Comparison of ENCODE assay signal across 9 cellular contexts in the genomic region with DNA sequence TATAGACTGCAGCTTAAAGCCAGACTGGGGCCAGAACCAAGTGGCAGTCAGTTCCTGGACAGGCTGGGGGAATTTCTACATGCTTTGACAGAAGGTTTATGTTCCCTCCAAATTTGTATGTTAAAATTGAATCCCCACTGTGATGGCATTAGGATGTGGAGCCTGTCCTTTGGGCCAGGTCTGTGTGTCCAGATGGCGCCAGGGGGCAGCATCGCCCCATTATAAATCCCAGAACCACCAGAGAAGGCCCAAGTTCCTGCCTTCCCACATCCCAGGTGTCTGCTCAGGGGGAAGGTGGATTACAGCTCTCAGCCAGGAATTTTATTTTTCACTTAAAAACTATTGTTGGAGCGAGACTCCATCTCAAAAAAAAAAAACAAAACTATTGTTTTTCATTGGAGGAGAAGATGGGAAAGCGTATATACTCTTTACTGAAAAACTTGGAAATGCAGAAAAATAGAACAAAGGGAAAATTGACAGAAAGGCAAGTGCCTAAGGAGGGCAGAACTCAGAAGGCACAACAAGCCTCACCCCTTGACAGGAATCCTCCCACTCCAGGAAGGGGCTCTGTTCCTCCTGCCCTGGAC. TPM values are rescaled to one million over a fixed set of nuclear protein-coding genes. Genes with fewer than 3 reads are reported as not detected.
DNase-seq lines count a peak whose midpoint lies in the region; ATAC-seq and TF ChIP-seq lines count a peak whose summit lies in the region.
"Had no signal": no experiment of that assay in that cellular context is flagged by ENCODE, and none has a peak within 500 bp of the region (broad histone marks: within the 10 kb centered on the region; RNA-seq: fewer than 3 reads in every experiment).

No MANE protein-coding gene starts in this region.

- H3K36me3 Mint-ChIP-seq in immature natural killer cell: no peaks in the 10 kb centered on the region
- peaks cover 18% of the 10 kb centered on the region for H3K36me3 Mint-ChIP-seq in stimulated activated effector memory CD8-positive, alpha-beta T cell treated with anti-CD3 and anti-CD28 coated beads, Interleukin-12 subunit alpha, Interleukin-12 subunit beta, amount 100 ng/mL, for 72 hours

- DNase-seq in ACHN (peak; percentile 68), GM12865 (ENCODE audit: low read depth) (peak; percentile 73), LNCaP clone FGC (ENCODE audit: low read depth) (peak; percentile 36), astrocyte of the hippocampus (ENCODE audit: low read depth, low spot score) (peak; percentile 84), immature natural killer cell (peak; percentile 54 to 61 (median 59)), omental fat pad (ENCODE audit: low spot score) (no peak)
- DNase-seq in stimulated activated effector memory CD8-positive, alpha-beta T cell treated with anti-CD3 and anti-CD28 coated beads, Interleukin-12 subunit alpha, Interleukin-12 subunit beta, amount 100 ng/mL, for 72 hours (ENCODE audit: low spot score in 2 of 2): peak in 1 of 2 donors; percentile 40

- peak; percentile 57 for TF ChIP-seq CTCF in GM12865 (IDR thresholded peaks at IDR 0.05; ENCODE audit: insufficient read depth, low read depth, low read length, missing control alignments)
- peak; percentile 85 for TF ChIP-seq CTCF in LNCaP clone FGC (IDR thresholded peaks at IDR 0.05; ENCODE audit: control insufficient read depth, extremely low read depth, insufficient read depth)
- no peak for TF ChIP-seq CTCF in omental fat pad (IDR thresholded peaks at IDR 0.05)

- peaks cover 0 to 4% (median 0%) of the 10 kb centered on the region in 3 donors for H3K27me3 Mint-ChIP-seq in immature natural killer cell (ENCODE audit: low read depth in 3 of 3)

- H3K4me3 ChIP-seq in GM12865 (ENCODE audit: low read depth, low read length) (no peak overlapping the region), LNCaP clone FGC (ENCODE audit: low read depth, low read length) (no peak overlapping the region)

- ATAC-seq in SK-N-SH treated with all-trans-retinoic acid at 6 μM for 48 hours (peak; percentile 92), omental fat pad (ENCODE audit: low FRiP score) (no peak)
- ATAC-seq in stimulated activated effector memory CD8-positive, alpha-beta T cell treated with anti-CD3 and anti-CD28 coated beads, Interleukin-12 subunit alpha, Interleukin-12 subunit beta, amount 100 ng/mL, for 72 hours: peak; percentile 72

- H3K4me3 Mint-ChIP-seq in immature natural killer cell: no peak overlapping the region
- no peak overlapping the region for H3K4me3 Mint-ChIP-seq in stimulated activated effector memory CD8-positive, alpha-beta T cell treated with anti-CD3 and anti-CD28 coated beads, Interleukin-12 subunit alpha, Interleukin-12 subunit beta, amount 100 ng/mL, for 72 hours

- H3K4me1 Mint-ChIP-seq in immature natural killer cell: peaks cover 30 to 37% of the 10 kb centered on the region in 2 donors
- H3K4me1 Mint-ChIP-seq in stimulated activated effector memory CD8-positive, alpha-beta T cell treated with anti-CD3 and anti-CD28 coated beads, Interleukin-12 subunit alpha, Interleukin-12 subunit beta, amount 100 ng/mL, for 72 hours: peaks cover 74% of the 10 kb centered on the region

- in situ Hi-C loops in ACHN (cut with HindIII; ENCODE audit: low pct_ligation_motif_present, low pct_unique_long_range_greater_than_20kb, low sequenced_read_pairs): no loop called here

- H3K9me3 Mint-ChIP-seq in immature natural killer cell: no peaks in the 10 kb centered on the region
- H3K9me3 Mint-ChIP-seq in stimulated activated effector memory CD8-positive, alpha-beta T cell treated with anti-CD3 and anti-CD28 coated beads, Interleukin-12 subunit alpha, Interleukin-12 subunit beta, amount 100 ng/mL, for 72 hours: no peaks in the 10 kb centered on the region

- H3K27ac Mint-ChIP-seq in immature natural killer cell: peak overlapping the region in 4 of 6 donors; percentile 38 to 89 (median 71)
- peak overlapping the region; percentile 90 for H3K27ac Mint-ChIP-seq in stimulated activated effector memory CD8-positive, alpha-beta T cell treated with anti-CD3 and anti-CD28 coated beads, Interleukin-12 subunit alpha, Interleukin-12 subunit beta, amount 100 ng/mL, for 72 hours

TF ChIP-seq in SK-N-SH treated with all-trans-retinoic acid at 6 μM for 48 hours, 23 proteins besides CTCF, POLR2A, EP300 and RAD21:
- no peak for TF ChIP-seq ISL1 (CRISPR knock-in tag; IDR thresholded peaks at IDR 0.05)
- no peak for TF ChIP-seq ZNF70 (CRISPR knock-in tag; IDR thresholded peaks at IDR 0.05)
- TF ChIP-seq TCF4 (CRISPR knock-in tag; IDR thresholded peaks at IDR 0.05; ENCODE audit: borderline replicate concordance): no peak
- TF ChIP-seq, protein P1, sequence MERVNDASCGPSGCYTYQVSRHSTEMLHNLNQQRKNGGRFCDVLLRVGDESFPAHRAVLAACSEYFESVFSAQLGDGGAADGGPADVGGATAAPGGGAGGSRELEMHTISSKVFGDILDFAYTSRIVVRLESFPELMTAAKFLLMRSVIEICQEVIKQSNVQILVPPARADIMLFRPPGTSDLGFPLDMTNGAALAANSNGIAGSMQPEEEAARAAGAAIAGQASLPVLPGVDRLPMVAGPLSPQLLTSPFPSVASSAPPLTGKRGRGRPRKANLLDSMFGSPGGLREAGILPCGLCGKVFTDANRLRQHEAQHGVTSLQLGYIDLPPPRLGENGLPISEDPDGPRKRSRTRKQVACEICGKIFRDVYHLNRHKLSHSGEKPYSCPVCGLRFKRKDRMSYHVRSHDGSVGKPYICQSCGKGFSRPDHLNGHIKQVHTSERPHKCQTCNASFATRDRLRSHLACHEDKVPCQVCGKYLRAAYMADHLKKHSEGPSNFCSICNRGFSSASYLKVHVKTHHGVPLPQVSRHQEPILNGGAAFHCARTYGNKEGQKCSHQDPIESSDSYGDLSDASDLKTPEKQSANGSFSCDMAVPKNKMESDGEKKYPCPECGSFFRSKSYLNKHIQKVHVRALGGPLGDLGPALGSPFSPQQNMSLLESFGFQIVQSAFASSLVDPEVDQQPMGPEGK (CRISPR knock-in tag; IDR thresholded peaks at IDR 0.05; ENCODE audit: borderline replicate concordance): no peak
- no peak for TF ChIP-seq PPARA (CRISPR knock-in tag; IDR thresholded peaks at IDR 0.05; ENCODE audit: borderline replicate concordance)
- TF ChIP-seq ZFP3 (CRISPR knock-in tag; IDR thresholded peaks at IDR 0.05): no peak
- TF ChIP-seq CSDC2 (CRISPR knock-in tag; IDR thresholded peaks at IDR 0.05): no peak
- no peak for TF ChIP-seq ESRRG (CRISPR knock-in tag; IDR thresholded peaks at IDR 0.05)
- no peak for TF ChIP-seq ZNF8 (CRISPR knock-in tag; IDR thresholded peaks at IDR 0.05)
- TF ChIP-seq ARNTL (CRISPR knock-in tag; IDR thresholded peaks at IDR 0.05; ENCODE audit: borderline replicate concordance, low read depth): no peak

RNA-seq across cellular contexts. Expression of a gene that starts 5.0 kb away (rescaled TPM):
- polyA plus RNA-seq in immature natural killer cell: under 1 TPM in 1 of 3 donors, not detected in 2; 0.20 TPM
- not detected for total RNA-seq in omental fat pad
- polyA plus RNA-seq: esophagus had no signal

RNA-seq across cellular contexts. Expression of a gene that starts 8.1 kb away (rescaled TPM):
- polyA plus RNA-seq in immature natural killer cell: under 1 TPM in 2 of 3 donors, not detected in 1; 0.43 to 0.86 TPM
- not detected for total RNA-seq in omental fat pad

RNA-seq across cellular contexts. Expression of a gene that starts 54.0 kb away (rescaled TPM):
- polyA plus RNA-seq in immature natural killer cell: 1 to 10 TPM; 2.0 to 3.1 (median 2.1) TPM
- total RNA-seq in omental fat pad: 1 to 10 TPM in 2 of 4 donors, under 1 TPM in 1, not detected in 1; 0.75 to 1.4 (median 1.0) TPM

Comparison
In these comparisons a context has a peak if more than half of its experiments do, and no peak if none do; other contexts are left out.
1. CTCF ChIP-seq: peak in GM12865 (single experiment) and LNCaP clone FGC (single experiment); none in omental fat pad (0 of 3).